Comparison of ENCODE assay signal across 9 cellular contexts in the genomic region with DNA sequence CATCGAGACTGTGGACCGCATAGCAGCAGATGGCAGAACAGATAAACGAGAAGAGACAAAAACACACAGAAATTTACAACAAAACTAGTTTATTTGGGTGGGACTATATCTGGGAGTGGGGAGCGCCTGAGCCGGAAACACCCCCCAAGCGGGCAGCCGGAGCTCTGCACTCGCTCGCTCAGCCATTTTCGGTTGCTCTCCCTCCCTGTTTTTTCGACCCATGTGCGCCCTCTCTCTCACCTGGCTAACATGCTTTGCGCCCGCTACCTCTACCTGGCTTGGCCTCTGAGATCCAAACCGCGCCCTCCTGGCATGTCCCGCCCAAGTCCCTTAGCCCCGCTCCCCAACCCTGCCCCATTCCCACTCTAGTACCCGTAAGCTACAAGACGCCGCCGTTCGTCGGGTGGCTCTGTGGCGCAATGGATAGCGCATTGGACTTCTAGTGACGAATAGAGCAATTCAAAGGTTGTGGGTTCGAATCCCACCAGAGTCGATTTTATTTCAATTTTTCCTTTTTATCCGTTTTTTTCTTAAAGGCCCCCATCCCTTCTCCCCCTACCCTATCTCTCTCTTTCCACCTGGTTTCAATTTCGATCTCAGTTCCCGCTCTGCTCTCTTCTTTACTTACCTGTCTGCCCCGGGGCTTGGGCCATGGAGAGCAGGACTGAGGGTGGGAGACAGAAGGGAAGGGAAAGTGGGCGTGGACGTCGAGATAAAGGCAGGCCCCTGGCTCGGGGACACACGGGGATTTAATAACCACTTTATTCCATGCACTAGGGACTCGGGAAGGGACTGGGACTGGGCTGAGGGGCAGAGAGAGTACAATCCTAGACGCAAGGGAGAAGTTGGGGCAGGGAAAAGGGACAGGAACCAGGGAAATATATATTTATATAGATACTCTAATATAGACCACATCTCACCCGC. TPM values are rescaled to one million over a fixed set of nuclear protein-coding genes. Genes with fewer than 3 reads are reported as not detected.
DNase-seq lines count a peak whose midpoint lies in the region; ATAC-seq and TF ChIP-seq lines count a peak whose summit lies in the region.
"Had no signal": no experiment of that assay in that cellular context is flagged by ENCODE, and none has a peak within 500 bp of the region (broad histone marks: within the 10 kb centered on the region; RNA-seq: fewer than 3 reads in every experiment).

No MANE protein-coding gene starts in this region.

- no peaks in the 10 kb centered on the region for H4K20me1 ChIP-seq in fibroblast of lung (ENCODE audit: control insufficient read depth, extremely low read depth, insufficient read depth, low read length)

- intact Hi-C loops in thyroid gland (cut with DNase I), result loop anchor here (10.0 kb wide), 2 partner anchors 64 to 104 kb away; no protein-coding TSS in a partner anchor

- H3K4me1 Mint-ChIP-seq in neural crest cell, result peaks cover 67% of the 10 kb centered on the region

- peak; percentile 4 for ATAC-seq in HG02938 (IDR thresholded peaks at IDR 0.05; ENCODE audit: unreplicated experiment)
- no peak for ATAC-seq in GM18519 (IDR thresholded peaks at IDR 0.05; ENCODE audit: low FRiP score, unreplicated experiment)

- H3K4me1 ChIP-seq in fibroblast of lung (ENCODE audit: control insufficient read depth, extremely low read depth, insufficient read depth, low read length) (peaks cover 9% of the 10 kb centered on the region), thyroid gland (peaks cover 58 to 61% of the 10 kb centered on the region in 2 donors)

- peak overlapping the region; percentile 33 for H2AFZ ChIP-seq in fibroblast of lung (ENCODE audit: low read length)

- peaks cover 10% of the 10 kb centered on the region for H3K27me3 ChIP-seq in fibroblast of lung (ENCODE audit: control insufficient read depth, insufficient read depth, low read length)
- peaks cover 5% of the 10 kb centered on the region for H3K27me3 ChIP-seq in thyroid gland

- H3K9ac ChIP-seq in fibroblast of lung (ENCODE audit: insufficient read depth, low read length), result peak overlapping the region; percentile 34

- H3K4me3 ChIP-seq in fibroblast of lung (replicated peaks in 1 of 4; ENCODE audit: control extremely low read depth in 1 of 4, insufficient read depth in 1 of 4, low read depth in 3 of 4, low read length in 4 of 4), result peak overlapping the region; percentile 44 to 80 (median 60)
- H3K4me3 ChIP-seq in thyroid gland (replicated peaks in 1 of 3), result peak overlapping the region in 1 of 3 donors; percentile 42

- H3K36me3 ChIP-seq in fibroblast of lung (ENCODE audit: control insufficient read depth, insufficient read depth, low read length) (no peaks in the 10 kb centered on the region), thyroid gland (no peaks in the 10 kb centered on the region)

- no peaks in the 10 kb centered on the region for H3K9me3 ChIP-seq in fibroblast of lung (ENCODE audit: control insufficient read depth, insufficient read depth, low read depth, low read length)
- no peaks in the 10 kb centered on the region for H3K9me3 ChIP-seq in thyroid gland

- WGBS in thyroid gland, 2 donors, result 1 to 2% methylated on average over 41 of the region's 41 CpGs

- H3K36me3 Mint-ChIP-seq in neural crest cell (ENCODE audit: low read depth), result peaks cover 15% of the 10 kb centered on the region

- H3K4me3 Mint-ChIP-seq in neural crest cell, result peak overlapping the region; percentile 96

- TF ChIP-seq POLR2A in thyroid gland (IDR thresholded peaks at IDR 0.05), result no peak

- peak overlapping the region; percentile 92 for H3K4me2 ChIP-seq in fibroblast of lung (ENCODE audit: extremely low read depth, insufficient read depth, low read length)

- H3K27ac ChIP-seq in fibroblast of lung (ENCODE audit: insufficient read depth, low read length), result peak overlapping the region; percentile 58
- H3K27ac ChIP-seq in thyroid gland, result peak overlapping the region in 1 of 3 donors; percentile 63

- DNase-seq in CD1c-positive myeloid dendritic cell (ENCODE audit: extremely low spot score) (peak; percentile 50), OCI-M1 (lab: John Stamatoyannopoulos, UW) (peak; percentile 95), fibroblast of lung (ENCODE audit: low read depth in 2 of 2) (peak in 1 of 2 donors; percentile 81), neural crest cell (ENCODE audit: low read depth, low spot score) (peak; percentile 64), thyroid gland (peak; percentile 51 to 63)
- peak; percentile 94 to 99 for DNase-seq in activated T-cell treated with anti-CD3 and anti-CD28 coated beads, Interleukin-2, amount 50 U/mL, for 48 hours

- H3K9me3 Mint-ChIP-seq in neural crest cell, result peaks cover 3% of the 10 kb centered on the region

- H3K27ac Mint-ChIP-seq in neural crest cell (ENCODE audit: unreplicated experiment), result peak overlapping the region; percentile 90

- H3K27me3 Mint-ChIP-seq in neural crest cell (ENCODE audit: low read depth), result peaks cover 96% of the 10 kb centered on the region

- peak; percentile 29 to 39 for TF ChIP-seq CTCF in fibroblast of lung (conservative IDR thresholded peaks at IDR 0.05 in 1 of 2, IDR thresholded peaks at IDR 0.05 in 1 of 2; ENCODE audit: low read depth in 1 of 2, low read length in 2 of 2)
- TF ChIP-seq CTCF in neural crest cell (conservative IDR thresholded peaks at IDR 0.05), result peak; percentile 57
- peak in 2 of 6 experiments; percentile 8 to 12 for TF ChIP-seq CTCF in thyroid gland (IDR thresholded peaks at IDR 0.05)

- H3K79me2 ChIP-seq in fibroblast of lung (ENCODE audit: control insufficient read depth, insufficient read depth, low read length), result no peaks in the 10 kb centered on the region

RNA-seq across cellular contexts. Expression of gene ALOXE3, which starts 2.5 kb away (rescaled TPM):
- total RNA-seq in fibroblast of lung, result not detected in 2 replicates
- 0.01 and 0.03 TPM in 2 replicates for polyA plus RNA-seq in fibroblast of lung
- not detected in 2 replicates for polyA plus RNA-seq in fibroblast of lung (2012)
- not detected in 2 replicates for polyA minus RNA-seq in fibroblast of lung (ENCODE audit: low replicate concordance)
- 0.09 TPM in 1 of 2 replicates, not detected in the other for total RNA-seq in neural crest cell
- not detected for total RNA-seq in thyroid gland
- total RNA-seq: T-helper 2 cell treated with Interferon-gamma antibody and Interleukin-4, amounts not matched to agents 100 ng/mL and 5 ng/mL, for 36 hours had no signal

RNA-seq across cellular contexts. Expression of gene HES7, which starts 3.1 kb away (rescaled TPM):
- under 0.01 TPM in 1 of 2 replicates, not detected in the other for total RNA-seq in fibroblast of lung
- not detected in 2 replicates for polyA plus RNA-seq in fibroblast of lung
- polyA plus RNA-seq in fibroblast of lung (2012), result not detected in 2 replicates
- polyA minus RNA-seq in fibroblast of lung (ENCODE audit: low replicate concordance), result not detected in 2 replicates
- total RNA-seq in neural crest cell, result 0.41 and 0.56 TPM in 2 replicates
- total RNA-seq in thyroid gland, result 1 to 10 TPM in 1 of 4 donors, not detected in 3; 1.7 TPM

RNA-seq across cellular contexts. Expression of gene PER1, which starts 31.4 kb away (rescaled TPM):
- total RNA-seq in fibroblast of lung (3.1 and 6.9 TPM in 2 replicates), neural crest cell (38.3 and 51.6 TPM in 2 replicates), thyroid gland (100 to 1,000 TPM in 3 of 4 donors, 10 to 100 TPM in 1; 85.2 to 148 (median 137) TPM)
- 2.5 and 4.1 TPM in 2 replicates for polyA plus RNA-seq in fibroblast of lung
- 4.9 and 6.7 TPM in 2 replicates for polyA plus RNA-seq in fibroblast of lung (2012)
- 50.9 and 72.7 TPM in 2 replicates for polyA minus RNA-seq in fibroblast of lung (ENCODE audit: low replicate concordance)

RNA-seq across cellular contexts. Expression of gene ALOX12B, which starts 33.3 kb away (rescaled TPM):
- total RNA-seq in fibroblast of lung (not detected in 2 replicates), neural crest cell (not detected in 2 replicates), thyroid gland (not detected)
- polyA plus RNA-seq in fibroblast of lung, result not detected in 2 replicates
- polyA plus RNA-seq in fibroblast of lung (2012), result not detected in 2 replicates
- not detected in 2 replicates for polyA minus RNA-seq in fibroblast of lung (ENCODE audit: low replicate concordance)
- total RNA-seq: T-helper 2 cell treated with Interferon-gamma antibody and Interleukin-4, amounts not matched to agents 100 ng/mL and 5 ng/mL, for 36 hours had no signal

RNA-seq across cellular contexts. Expression of gene VAMP2, which starts 42.0 kb away (rescaled TPM):
- total RNA-seq in fibroblast of lung (3.6 and 8.1 TPM in 2 replicates), neural crest cell (47.2 and 49.7 TPM in 2 replicates), thyroid gland (10 to 100 TPM; 30.6 to 35.2 (median 33.4) TPM)
- 12.2 and 14.2 TPM in 2 replicates for polyA plus RNA-seq in fibroblast of lung
- polyA plus RNA-seq in fibroblast of lung (2012), result 25.6 and 29.3 TPM in 2 replicates
- polyA minus RNA-seq in fibroblast of lung (ENCODE audit: low replicate concordance), result 24.1 and 29.9 TPM in 2 replicates
